In the genomic region with DNA sequence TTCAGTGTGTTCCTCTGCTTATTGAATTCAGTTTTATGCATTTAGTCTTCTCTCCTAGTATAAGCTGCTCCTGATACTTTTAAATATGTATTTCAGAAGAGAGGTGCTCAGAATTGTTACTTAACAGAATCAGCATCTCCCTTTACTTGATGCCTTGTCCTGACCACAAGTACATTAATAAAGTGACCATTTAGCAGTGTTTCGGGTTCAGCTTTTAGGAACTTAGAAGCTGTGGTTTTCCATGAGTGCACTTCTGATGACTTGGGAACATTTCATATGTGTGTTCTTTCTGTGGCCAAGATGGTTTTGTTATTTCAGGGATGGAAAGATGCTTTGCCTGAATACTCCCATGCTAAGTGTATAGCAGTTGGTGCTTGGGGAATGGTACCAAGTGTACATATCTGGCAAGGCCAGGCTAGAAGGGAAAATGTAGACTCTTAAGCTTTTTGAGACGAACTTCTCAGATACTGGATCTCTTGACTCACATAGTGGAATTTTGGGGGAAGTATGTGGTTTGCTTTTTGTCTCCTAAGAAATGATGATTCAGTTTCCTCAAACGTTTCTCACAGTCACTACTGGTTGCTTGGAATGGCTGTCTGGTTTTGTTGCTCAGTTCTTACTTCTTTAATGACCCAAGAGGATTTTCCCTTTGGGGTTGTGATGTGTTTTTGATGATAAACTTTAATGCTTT, we compare ENCODE assay signal across 8 cellular contexts. TPM values are rescaled to one million over a fixed set of nuclear protein-coding genes. Genes with fewer than 3 reads are reported as not detected.
DNase-seq lines count a peak whose midpoint lies in the region; ATAC-seq lines count a peak whose summit lies in the region.

No MANE protein-coding gene starts in this region.

- peaks cover 40% of the 10 kb centered on the region for H3K4me1 ChIP-seq in SJSA1 (replicated peaks)

- H3K27me3 Mint-ChIP-seq in activated T-cell treated with anti-CD3 and anti-CD28 coated beads, Interleukin-2, amount 50 U/mL, for 72 hours (ENCODE audit: low read depth), result no peaks in the 10 kb centered on the region
- no peaks in the 10 kb centered on the region for H3K27me3 Mint-ChIP-seq in stimulated activated memory B cell treated with anti-CD40 and anti-IgM and Interleukin-4, amounts not matched to agents 10 μg/mL and 1 μg/mL and 100 μg/mL, for 72 hours

- H3K36me3 ChIP-seq in SJSA1, result peaks cover 52% of the 10 kb centered on the region

- H3K4me3 ChIP-seq in SJSA1, result no peak overlapping the region

- ATAC-seq in activated T-cell treated with anti-CD3 and anti-CD28 coated beads, Interleukin-2, amount 50 U/mL, for 72 hours (replicated peaks in 1 of 2), result peak; percentile 77
- ATAC-seq in stimulated activated memory B cell treated with anti-CD40 and anti-IgM and Interleukin-4, amounts not matched to agents 10 μg/mL and 1 μg/mL and 100 μg/mL, for 72 hours, result peak; percentile 68

- H3K27ac ChIP-seq in SJSA1, result peak overlapping the region; percentile 88

- peak overlapping the region; percentile 96 for H3K27ac Mint-ChIP-seq in activated T-cell treated with anti-CD3 and anti-CD28 coated beads, Interleukin-2, amount 50 U/mL, for 72 hours
- peak overlapping the region; percentile 59 for H3K27ac Mint-ChIP-seq in stimulated activated memory B cell treated with anti-CD40 and anti-IgM and Interleukin-4, amounts not matched to agents 10 μg/mL and 1 μg/mL and 100 μg/mL, for 72 hours

- peaks cover 16 to 25% of the 10 kb centered on the region in 2 donors for H3K36me3 Mint-ChIP-seq in activated T-cell treated with anti-CD3 and anti-CD28 coated beads, Interleukin-2, amount 50 U/mL, for 72 hours (ENCODE audit: insufficient read depth in 2 of 2)
- H3K36me3 Mint-ChIP-seq in stimulated activated memory B cell treated with anti-CD40 and anti-IgM and Interleukin-4, amounts not matched to agents 10 μg/mL and 1 μg/mL and 100 μg/mL, for 72 hours, result peaks cover 47% of the 10 kb centered on the region

- peak overlapping the region; percentile 69 to 86 for H3K4me3 Mint-ChIP-seq in activated T-cell treated with anti-CD3 and anti-CD28 coated beads, Interleukin-2, amount 50 U/mL, for 72 hours
- H3K4me3 Mint-ChIP-seq in stimulated activated memory B cell treated with anti-CD40 and anti-IgM and Interleukin-4, amounts not matched to agents 10 μg/mL and 1 μg/mL and 100 μg/mL, for 72 hours, result no peak overlapping the region

- H3K27me3 ChIP-seq in SJSA1 (replicated peaks), result no peaks in the 10 kb centered on the region

- H3K9me3 Mint-ChIP-seq in activated T-cell treated with anti-CD3 and anti-CD28 coated beads, Interleukin-2, amount 50 U/mL, for 72 hours, result peaks cover 0 to 4% of the 10 kb centered on the region in 2 donors
- no peaks in the 10 kb centered on the region for H3K9me3 Mint-ChIP-seq in stimulated activated memory B cell treated with anti-CD40 and anti-IgM and Interleukin-4, amounts not matched to agents 10 μg/mL and 1 μg/mL and 100 μg/mL, for 72 hours

- peak; percentile 12 to 30 for DNase-seq in activated T-cell treated with anti-CD3 and anti-CD28 coated beads, Interleukin-2, amount 50 U/mL, for 72 hours
- no peak for DNase-seq in activated T-cell treated with anti-CD3 and anti-CD28 coated beads, Interleukin-2, amount 50 U/mL, for 48 hours
- DNase-seq in SJSA1 (ENCODE audit: low read depth in 1 of 2, low spot score in 2 of 2) (peak in 1 of 2 experiments; percentile 79), fibroblast of gingiva (ENCODE audit: low read depth) (peak; percentile 71), mesenteric fat pad (ENCODE audit: low spot score) (no peak), head of caudate nucleus (no peak)
- no peak for DNase-seq in stimulated activated CD8-positive, alpha-beta memory T cell treated with anti-CD3 and anti-CD28 coated beads, Interleukin-4, amount 100 ng/mL, for 48 hours

- H3K9me3 ChIP-seq in SJSA1 (replicated peaks), result 0 out of 2 replicates have a peak, but pooled peaks cover 3% of the 10 kb centered on the region

- H3K4me1 Mint-ChIP-seq in activated T-cell treated with anti-CD3 and anti-CD28 coated beads, Interleukin-2, amount 50 U/mL, for 72 hours (ENCODE audit: low read depth), result peaks cover 88% of the 10 kb centered on the region
- H3K4me1 Mint-ChIP-seq in stimulated activated memory B cell treated with anti-CD40 and anti-IgM and Interleukin-4, amounts not matched to agents 10 μg/mL and 1 μg/mL and 100 μg/mL, for 72 hours, result peaks cover 56% of the 10 kb centered on the region

- intact Hi-C loops in head of caudate nucleus (cut with DNase I), result no loop called here

RNA-seq across cellular contexts. Expression of gene SGPL1, which starts 17.2 kb away (rescaled TPM):
- total RNA-seq in activated T-cell treated with anti-CD3 and anti-CD28 coated beads, Interleukin-2, amount 50 U/mL, for 72 hours, result 10 to 100 TPM; 61.3 to 77.6 TPM
- total RNA-seq in SJSA1 (2014; rRNA removed; shearing (Covaris generic)), result 58.3 and 77.2 TPM in 2 replicates
- 40.0 TPM for total RNA-seq in mesenteric fat pad

RNA-seq across cellular contexts. Expression of gene TBATA, which starts 47.8 kb away (rescaled TPM):
- total RNA-seq in activated T-cell treated with anti-CD3 and anti-CD28 coated beads, Interleukin-2, amount 50 U/mL, for 72 hours, result not detected
- not detected in 2 replicates for total RNA-seq in SJSA1 (2014; rRNA removed; shearing (Covaris generic))
- not detected for total RNA-seq in mesenteric fat pad

RNA-seq across cellular contexts. Expression of gene PCBD1, which starts 55.4 kb away (rescaled TPM):
- 10 to 100 TPM; 40.3 to 49.1 TPM for total RNA-seq in activated T-cell treated with anti-CD3 and anti-CD28 coated beads, Interleukin-2, amount 50 U/mL, for 72 hours
- 13.5 and 32.8 TPM in 2 replicates for total RNA-seq in SJSA1 (2014; rRNA removed; shearing (Covaris generic))
- 61.2 TPM for total RNA-seq in mesenteric fat pad

Comparison
In these comparisons a context has a peak if more than half of its experiments do, and no peak if none do; other contexts are left out.
1. DNase-seq: peak in activated T-cell treated with anti-CD3 and anti-CD28 coated beads, Interleukin-2, amount 50 U/mL, for 72 hours (2 of 2) and fibroblast of gingiva (single experiment); none in activated T-cell treated with anti-CD3 and anti-CD28 coated beads, Interleukin-2, amount 50 U/mL, for 48 hours (0 of 2), mesenteric fat pad (single experiment), head of caudate nucleus (0 of 42) and stimulated activated CD8-positive, alpha-beta memory T cell treated with anti-CD3 and anti-CD28 coated beads, Interleukin-4, amount 100 ng/mL, for 48 hours (single experiment).